Comparison of ENCODE assay signal across 8 cellular contexts in the genomic region with DNA sequence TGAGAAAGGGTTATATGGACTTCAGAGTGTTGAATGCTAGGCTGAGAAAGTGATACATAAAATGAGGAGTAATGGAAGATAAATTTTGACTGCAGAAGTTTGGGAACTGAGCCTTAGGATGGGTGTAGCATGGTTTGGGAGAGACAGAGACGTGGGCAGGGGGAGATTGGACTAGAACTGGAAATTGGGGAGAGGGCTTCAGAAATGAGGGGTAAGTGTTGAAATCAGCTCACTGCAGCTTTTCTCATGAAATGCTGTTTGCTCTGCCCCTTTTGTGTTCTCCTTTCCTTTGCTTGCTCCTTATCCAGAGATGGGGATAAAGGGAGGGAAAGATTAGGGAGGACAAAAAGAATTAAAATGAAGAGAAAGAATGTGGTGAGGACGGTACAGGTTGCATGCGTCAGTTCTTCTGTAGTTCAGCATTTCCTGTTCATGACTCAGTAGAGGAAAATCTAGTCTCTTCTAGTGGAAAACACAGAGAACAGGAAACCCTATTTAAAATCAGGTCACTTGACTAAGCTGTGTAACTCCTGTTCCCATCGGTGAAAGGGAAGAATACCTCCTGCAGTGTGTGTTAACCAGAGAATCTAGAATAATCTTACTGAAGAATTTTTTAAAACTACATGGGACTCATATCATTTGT.
A peak's percentile ranks its signal among the peaks of the same experiment; 100 is the strongest.
DNase-seq lines count a peak whose midpoint lies in the region; ATAC-seq and TF ChIP-seq lines count a peak whose summit lies in the region.

No MANE protein-coding gene starts in this region.

- DNase-seq in EL (peak; percentile 94), H7 (peak; percentile 12), SK-N-SH (no peak), hepatocyte (ENCODE audit: low spot score) (peak; percentile 50), thoracic aorta (ENCODE audit: low spot score) (no peak), hypothalamus (lab: John Stamatoyannopoulos, UW) (no peak), NOMO-1 (lab: John Stamatoyannopoulos, UW; ENCODE audit: unreplicated experiment in 2 of 2) (no peak)
- no peak for DNase-seq in stimulated activated CD4-positive, alpha-beta T cell treated with anti-CD3 and anti-CD28 coated beads, Interleukin-4, amount 100 ng/mL, for 4 hours

- no peaks in the 10 kb centered on the region for H4K20me1 ChIP-seq in SK-N-SH (ENCODE audit: insufficient read depth)
- H4K20me1 ChIP-seq in hepatocyte (ENCODE audit: insufficient read depth, poor library complexity, severe bottlenecking) = no peaks in the 10 kb centered on the region

- 13% methylated on average over 4 of the region's 4 CpGs for WGBS in SK-N-SH (ENCODE audit: low lambda C conversion rate)
- WGBS in hepatocyte (ENCODE audit: low lambda C conversion rate, missing lambda C conversion rate) = 36% methylated on average over 4 of the region's 4 CpGs

- H3K4me1 ChIP-seq in SK-N-SH (ENCODE audit: control insufficient read depth in 1 of 2, insufficient read depth in 2 of 2, low read depth in 1 of 2, low read length in 1 of 2) (peaks cover 7 to 64% of the 10 kb centered on the region in 2 experiments; a peak in 3 of 4 replicates), hepatocyte (ENCODE audit: insufficient read depth) (peaks cover 31% of the 10 kb centered on the region), thoracic aorta (ENCODE audit: control insufficient read depth in 1 of 2, low read depth in 2 of 2) (peaks cover 16 to 68% of the 10 kb centered on the region in 2 donors)

- H3K79me2 ChIP-seq in SK-N-SH (ENCODE audit: insufficient read depth) = peaks cover 96% of the 10 kb centered on the region
- H3K79me2 ChIP-seq in hepatocyte = no peaks in the 10 kb centered on the region

- TF ChIP-seq EP300 in SK-N-SH (IDR thresholded peaks at IDR 0.05; ENCODE audit: borderline replicate concordance in 1 of 2, low read depth in 1 of 2, low read length in 1 of 2) = peak in 1 of 2 experiments; percentile 85; a peak in 1 of 4 replicates

- H3K27ac ChIP-seq in SK-N-SH (ENCODE audit: low read depth in 2 of 2, low read length in 1 of 2) (peak overlapping the region; percentile 66 to 95; a peak in 3 of 4 replicates), hepatocyte (peak overlapping the region; percentile 84), thoracic aorta (peak overlapping the region; percentile 57 to 74)

- H3K4me2 ChIP-seq in SK-N-SH (peak overlapping the region; percentile 51), hepatocyte (peak overlapping the region; percentile 54)

- H3K9me3 ChIP-seq in SK-N-SH (no peaks in the 10 kb centered on the region), hepatocyte (ENCODE audit: low read depth) (no peaks in the 10 kb centered on the region), thoracic aorta (no peaks in the 10 kb centered on the region)

- peak overlapping the region; percentile 55 for H3K9ac ChIP-seq in SK-N-SH

- ATAC-seq in thoracic aorta (ENCODE audit: insufficient number of reproducible peaks, low FRiP score, low read depth) = peak; percentile 39

- H3K4me3 ChIP-seq in H7 (ENCODE audit: insufficient read depth, low read depth, low read length) (no peak overlapping the region), SK-N-SH (ENCODE audit: low read depth in 2 of 2, low read length in 1 of 2) (no peak overlapping the region), hepatocyte (no peak overlapping the region), thoracic aorta (no peak overlapping the region)

- H3K36me3 ChIP-seq in H7 (replicated peaks; ENCODE audit: control insufficient read depth, insufficient read depth, low read length) (peaks cover 3% of the 10 kb centered on the region), SK-N-SH (replicated peaks in 1 of 2; ENCODE audit: control insufficient read depth in 1 of 2, insufficient read depth in 2 of 2, low read length in 1 of 2) (peaks cover 36 to 38% of the 10 kb centered on the region in 2 experiments), hepatocyte (replicated peaks; ENCODE audit: insufficient read depth, low read depth) (no peaks in the 10 kb centered on the region), thoracic aorta (no peaks in the 10 kb centered on the region)

- H2AFZ ChIP-seq in SK-N-SH (ENCODE audit: low read depth) (no peak overlapping the region), hepatocyte (no peak overlapping the region)

- no peaks in the 10 kb centered on the region for H3K27me3 ChIP-seq in H7 (ENCODE audit: control insufficient read depth, insufficient read depth, low read length)
- no peaks in the 10 kb centered on the region for H3K27me3 ChIP-seq in SK-N-SH (ENCODE audit: insufficient read depth)
- H3K27me3 ChIP-seq in hepatocyte = no peaks in the 10 kb centered on the region
- H3K27me3 ChIP-seq in thoracic aorta (replicated peaks; ENCODE audit: insufficient read depth) = no peaks in the 10 kb centered on the region

- peaks cover 62% of the 10 kb centered on the region for H3F3A ChIP-seq in SK-N-SH (replicated peaks; ENCODE audit: insufficient read depth)

- POLR2A ChIA-PET in SK-N-SH (lab: Yijun Ruan, JAX) = no interaction called here

- H3K9me2 ChIP-seq in SK-N-SH (no peaks in the 10 kb centered on the region), hepatocyte (replicated peaks; ENCODE audit: insufficient read depth) (no peaks in the 10 kb centered on the region)

- no peak for TF ChIP-seq CTCF in SK-N-SH (IDR thresholded peaks at IDR 0.05)
- TF ChIP-seq CTCF in hepatocyte (IDR thresholded peaks at IDR 0.05; ENCODE audit: poor library complexity) = no peak
- TF ChIP-seq CTCF in thoracic aorta (IDR thresholded peaks at IDR 0.05) = no peak

- TF ChIP-seq RAD21 in SK-N-SH (IDR thresholded peaks at IDR 0.05; ENCODE audit: low read length) = no peak

- CTCF ChIA-PET in SK-N-SH (lab: Yijun Ruan, JAX) = interaction anchor here (1.0 to 3.0 kb wide), 4 partner anchors 16 to 203 kb away, joined by 3 to 10 read pairs (median 6); no protein-coding TSS in a partner anchor

TF ChIP-seq in SK-N-SH, 30 proteins besides CTCF, POLR2A, EP300 and RAD21 (continues in another document):
- no peak for TF ChIP-seq RFX5 (IDR thresholded peaks at IDR 0.05; ENCODE audit: low read length)
- TF ChIP-seq TAF1 (IDR thresholded peaks at IDR 0.05; ENCODE audit: borderline replicate concordance, low read depth, low read length) = no peak
- TF ChIP-seq JUND (IDR thresholded peaks at IDR 0.05) = peak; percentile 97
- TF ChIP-seq NFIC (IDR thresholded peaks at IDR 0.05; ENCODE audit: borderline replicate concordance) = peak; percentile 61; the same call in 1 of the 2 replicates
- TF ChIP-seq RXRA (IDR thresholded peaks at IDR 0.05; ENCODE audit: borderline replicate concordance, low read depth) = peak; percentile 77; the same call in 1 of the 2 replicates
- TF ChIP-seq, protein P1, sequence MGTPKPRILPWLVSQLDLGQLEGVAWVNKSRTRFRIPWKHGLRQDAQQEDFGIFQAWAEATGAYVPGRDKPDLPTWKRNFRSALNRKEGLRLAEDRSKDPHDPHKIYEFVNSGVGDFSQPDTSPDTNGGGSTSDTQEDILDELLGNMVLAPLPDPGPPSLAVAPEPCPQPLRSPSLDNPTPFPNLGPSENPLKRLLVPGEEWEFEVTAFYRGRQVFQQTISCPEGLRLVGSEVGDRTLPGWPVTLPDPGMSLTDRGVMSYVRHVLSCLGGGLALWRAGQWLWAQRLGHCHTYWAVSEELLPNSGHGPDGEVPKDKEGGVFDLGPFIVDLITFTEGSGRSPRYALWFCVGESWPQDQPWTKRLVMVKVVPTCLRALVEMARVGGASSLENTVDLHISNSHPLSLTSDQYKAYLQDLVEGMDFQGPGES (IDR thresholded peaks at IDR 0.05; ENCODE audit: low read depth, low read length) = no peak
- TF ChIP-seq GABPA (IDR thresholded peaks at IDR 0.05; ENCODE audit: low read depth) = peak; percentile 48; the same call in 1 of the 2 replicates
- peak; percentile 77 for TF ChIP-seq PBX3 (IDR thresholded peaks at IDR 0.05)
- peak; percentile 59; the same call in 1 of the 2 replicates for TF ChIP-seq ZBTB33 (IDR thresholded peaks at IDR 0.05; ENCODE audit: borderline replicate concordance, low read depth)
- TF ChIP-seq, protein P2, sequence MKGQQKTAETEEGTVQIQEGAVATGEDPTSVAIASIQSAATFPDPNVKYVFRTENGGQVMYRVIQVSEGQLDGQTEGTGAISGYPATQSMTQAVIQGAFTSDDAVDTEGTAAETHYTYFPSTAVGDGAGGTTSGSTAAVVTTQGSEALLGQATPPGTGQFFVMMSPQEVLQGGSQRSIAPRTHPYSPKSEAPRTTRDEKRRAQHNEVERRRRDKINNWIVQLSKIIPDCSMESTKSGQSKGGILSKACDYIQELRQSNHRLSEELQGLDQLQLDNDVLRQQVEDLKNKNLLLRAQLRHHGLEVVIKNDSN (IDR thresholded peaks at IDR 0.05; ENCODE audit: borderline replicate concordance, low read depth) = no peak
- TF ChIP-seq GATA2 (CRISPR knock-in tag; IDR thresholded peaks at IDR 0.05) = no peak
- no peak; the same call in 1 of the 2 replicates for TF ChIP-seq YY1 (IDR thresholded peaks at IDR 0.05; ENCODE audit: low read depth)
- TF ChIP-seq RCOR1 (IDR thresholded peaks at IDR 0.05; ENCODE audit: low read length) = no peak
- peak; percentile 73 for TF ChIP-seq POLR2AphosphoS5 (IDR thresholded peaks at IDR 0.05; ENCODE audit: low read depth, low read length)
- peak; percentile 49; the same call in 1 of the 2 replicates for TF ChIP-seq FOXM1 (IDR thresholded peaks at IDR 0.05; ENCODE audit: low read depth)

Comparison
In these comparisons a context has a peak if more than half of its experiments do, and no peak if none do; other contexts are left out.
1. DNase-seq: peak in EL (single experiment), H7 (single experiment) and hepatocyte (single experiment); none in SK-N-SH (single experiment), thoracic aorta (single experiment), stimulated activated CD4-positive, alpha-beta T cell treated with anti-CD3 and anti-CD28 coated beads, Interleukin-4, amount 100 ng/mL, for 4 hours (0 of 2), hypothalamus (0 of 51) and NOMO-1 (0 of 2).
2. Peak in every context shown above with its lines, with median percentiles within 50 percentile points of each other: H3K27ac ChIP-seq.